ENCODE assay signal across 15 cellular contexts in genomic region chr5:107604990-107605389, GRCh38.
DNase-seq lines count a peak whose midpoint lies in the region; ATAC-seq and TF ChIP-seq lines count a peak whose summit lies in the region.
"Had no signal": no experiment of that assay in that cellular context is flagged by ENCODE, and none has a peak within 500 bp of the region (broad histone marks: within the 10 kb centered on the region; RNA-seq: fewer than 3 reads in every experiment).

No MANE protein-coding gene starts in this region.

- no peaks in the 10 kb centered on the region for H3K36me3 ChIP-seq in GM06990 (ENCODE audit: control insufficient read depth, insufficient read depth, low read length)
- H3K36me3 ChIP-seq: spleen, thyroid gland had no signal

- H3K4me3 ChIP-seq in GM06990 (replicated peaks; ENCODE audit: low read depth, low read length) = no peak overlapping the region
- H3K4me3 ChIP-seq: spleen, thyroid gland had no signal

- DNase-seq in GM06990 (ENCODE audit: extremely low read depth, insufficient read length) = peak; percentile 26
- DNase-seq in RPMI7951 (ENCODE audit: low read depth) = peak; percentile 53
- peak; percentile 39 for DNase-seq in iris pigment epithelial cell (ENCODE audit: low read depth)
- DNase-seq in anterior cingulate cortex (lab: John Stamatoyannopoulos, UW) = no peak
- DNase-seq in activated effector memory CD4-positive, alpha-beta T cell treated with Interleukin-2 at 50 U/mL for 16 hours = no peak
- no peak for DNase-seq in midbrain (lab: John Stamatoyannopoulos, UW)
- DNase-seq: central memory CD4-positive, alpha-beta T cell; mammary epithelial cell; NCI-H1105; NCI-H345; spleen; thyroid gland had no signal

- peak; percentile 45 for ATAC-seq in HG03378 (IDR thresholded peaks at IDR 0.05; ENCODE audit: unreplicated experiment)
- ATAC-seq in HG03039 (IDR thresholded peaks at IDR 0.05; ENCODE audit: unreplicated experiment) = no peak
- ATAC-seq: activated naive CD4-positive, alpha-beta T cell treated with anti-CD3 and anti-CD28 coated beads, Interleukin-2, amount 50 U/mL, for 72 hours had no signal

- no peak for TF ChIP-seq CTCF in GM06990 (IDR thresholded peaks at IDR 0.05; ENCODE audit: insufficient read depth, low read length, poor library complexity, severe bottlenecking)

- no peaks in the 10 kb centered on the region for H3K27me3 ChIP-seq in GM06990 (replicated peaks; ENCODE audit: control insufficient read depth, insufficient read depth, low read length)
- H3K27me3 ChIP-seq: spleen, thyroid gland had no signal

Comparison
In these comparisons a context has a peak if more than half of its experiments do, and no peak if none do; other contexts are left out.
1. DNase-seq: peak in GM06990 (single experiment), RPMI7951 (single experiment) and iris pigment epithelial cell (single experiment); none in anterior cingulate cortex (0 of 58), activated effector memory CD4-positive, alpha-beta T cell treated with Interleukin-2 at 50 U/mL for 16 hours (single experiment) and midbrain (single experiment).